8 cellular contexts compared by ENCODE assay signal in the genomic region with DNA sequence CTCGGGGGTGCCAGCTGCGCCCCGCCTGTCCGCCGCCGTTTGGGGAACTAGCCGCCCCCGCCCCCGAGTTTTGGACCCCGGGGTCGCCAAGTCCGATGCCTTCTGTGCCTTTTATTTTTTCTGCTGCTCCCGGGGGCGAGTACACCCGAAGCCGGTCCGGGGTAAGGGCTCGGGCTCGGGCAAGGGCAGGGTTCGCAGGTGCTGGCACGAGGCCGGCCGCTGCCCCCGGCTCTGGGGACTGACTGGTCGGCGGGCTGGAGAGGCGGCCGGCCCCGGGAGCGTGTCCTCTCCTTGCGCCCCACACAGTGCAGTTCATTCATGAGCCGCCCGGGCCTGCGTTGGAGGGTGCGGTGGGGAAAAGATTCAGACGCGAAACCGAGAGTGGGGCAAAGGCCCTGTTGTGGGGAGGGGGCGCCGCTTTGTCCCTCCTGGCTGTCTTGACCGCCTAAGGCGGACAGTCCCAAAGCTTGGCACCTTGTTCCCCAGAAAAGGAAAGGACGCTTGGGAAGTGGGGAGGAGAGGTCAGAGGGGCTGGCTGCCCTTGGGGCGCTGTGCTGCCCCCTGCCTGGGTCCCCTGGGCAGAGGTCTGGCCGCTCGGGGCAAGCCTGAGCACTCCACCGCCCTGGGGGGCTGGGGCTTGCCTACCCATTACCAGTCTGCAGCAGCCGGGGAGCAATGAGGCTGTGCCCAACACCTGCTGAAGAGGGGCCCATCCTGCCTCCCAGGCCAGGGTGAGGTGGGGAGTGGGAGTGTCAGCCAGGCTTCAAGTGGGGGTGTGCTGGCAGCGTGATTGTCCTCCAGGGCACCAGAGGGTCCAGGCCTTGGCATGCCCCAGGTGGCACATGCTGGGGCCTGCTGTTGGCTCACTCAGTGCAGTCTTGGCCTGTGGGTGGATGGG. TPM values are rescaled to one million over a fixed set of nuclear protein-coding genes. Genes with fewer than 3 reads are reported as not detected.
DNase-seq lines count a peak whose midpoint lies in the region; ATAC-seq and TF ChIP-seq lines count a peak whose summit lies in the region.

No MANE protein-coding gene starts in this region.

- H3K9me3 ChIP-seq in RWPE2 (ENCODE audit: severe bottlenecking), result no peaks in the 10 kb centered on the region

- peaks cover 20 to 25% of the 10 kb centered on the region in 2 donors for H3K36me3 Mint-ChIP-seq in CD14-positive monocyte
- peaks cover 7% of the 10 kb centered on the region for H3K36me3 Mint-ChIP-seq in stimulated activated memory B cell treated with anti-CD40 and anti-IgM and Interleukin-4, amounts not matched to agents 10 μg/mL and 1 μg/mL and 100 μg/mL, for 72 hours

- peak; percentile 54 for DNase-seq in CD14-positive monocyte (ENCODE audit: low spot score)
- peak; percentile 66 for DNase-seq in GM20000 (ENCODE audit: low spot score)
- DNase-seq in RWPE2 (ENCODE audit: low spot score), result no peak
- peak; percentile 25 for DNase-seq in choroid plexus epithelial cell (ENCODE audit: low read depth)
- peak; percentile 63 for DNase-seq in left kidney (ENCODE audit: low read depth, low spot score)

- TF ChIP-seq CTCF in CD14-positive monocyte (IDR thresholded peaks at IDR 0.05) (peak; percentile 11), GM20000 (IDR thresholded peaks at IDR 0.05; ENCODE audit: extremely low read depth, missing control alignments) (no peak), RWPE2 (IDR thresholded peaks at IDR 0.05; ENCODE audit: poor library complexity, severe bottlenecking) (peak; percentile 20), choroid plexus epithelial cell (conservative IDR thresholded peaks at IDR 0.05; ENCODE audit: low read depth, low read length) (no peak)

- peak overlapping the region; percentile 82 to 86 for H3K4me3 Mint-ChIP-seq in CD14-positive monocyte
- H3K4me3 Mint-ChIP-seq in stimulated activated memory B cell treated with anti-CD40 and anti-IgM and Interleukin-4, amounts not matched to agents 10 μg/mL and 1 μg/mL and 100 μg/mL, for 72 hours, result peak overlapping the region; percentile 91

- peaks cover 27% of the 10 kb centered on the region for H3K4me1 ChIP-seq in RWPE2 (ENCODE audit: insufficient read depth, poor library complexity, severe bottlenecking)

- no peaks in the 10 kb centered on the region for H3K9me3 Mint-ChIP-seq in CD14-positive monocyte
- no peaks in the 10 kb centered on the region for H3K9me3 Mint-ChIP-seq in stimulated activated memory B cell treated with anti-CD40 and anti-IgM and Interleukin-4, amounts not matched to agents 10 μg/mL and 1 μg/mL and 100 μg/mL, for 72 hours

- intact Hi-C loops in CD14-positive monocyte (cut with micrococcal nuclease), result loop anchor here in 1 of 2 donors (5.0 kb wide), 1 partner anchor 94 kb away; a partner anchor contains a TSS

- H3K4me1 Mint-ChIP-seq in CD14-positive monocyte, result peaks cover 43% of the 10 kb centered on the region
- H3K4me1 Mint-ChIP-seq in stimulated activated memory B cell treated with anti-CD40 and anti-IgM and Interleukin-4, amounts not matched to agents 10 μg/mL and 1 μg/mL and 100 μg/mL, for 72 hours, result peaks cover 52% of the 10 kb centered on the region

- H3K36me3 ChIP-seq in RWPE2 (ENCODE audit: low read depth), result peaks cover 10% of the 10 kb centered on the region; the same call in 1 of the 2 replicates

- H3K4me3 ChIP-seq in RWPE2 (ENCODE audit: severe bottlenecking), result peak overlapping the region; percentile 84
- H3K4me3 ChIP-seq in choroid plexus epithelial cell (ENCODE audit: low read depth, low read length), result peak overlapping the region; percentile 87

- H3K27me3 ChIP-seq in RWPE2 (ENCODE audit: insufficient read depth, poor library complexity, severe bottlenecking), result no peaks in the 10 kb centered on the region

- peak overlapping the region; percentile 61 for H3K27ac ChIP-seq in RWPE2 (ENCODE audit: poor library complexity, severe bottlenecking)

- peak; percentile 54 for ATAC-seq in RWPE2 (ENCODE audit: low read depth)
- peak; percentile 32 for ATAC-seq in stimulated activated memory B cell treated with anti-CD40 and anti-IgM and Interleukin-4, amounts not matched to agents 10 μg/mL and 1 μg/mL and 100 μg/mL, for 72 hours
- no peak for ATAC-seq in GM21360 (IDR thresholded peaks at IDR 0.05; ENCODE audit: unreplicated experiment)
- ATAC-seq in HG02571 (IDR thresholded peaks at IDR 0.05; ENCODE audit: unreplicated experiment), result no peak

- peaks cover 1 to 7% (median 6%) of the 10 kb centered on the region in 3 donors for H3K27me3 Mint-ChIP-seq in CD14-positive monocyte (ENCODE audit: low read depth in 3 of 3)
- no peaks in the 10 kb centered on the region for H3K27me3 Mint-ChIP-seq in stimulated activated memory B cell treated with anti-CD40 and anti-IgM and Interleukin-4, amounts not matched to agents 10 μg/mL and 1 μg/mL and 100 μg/mL, for 72 hours

- peak overlapping the region in 2 of 7 donors; percentile 76 to 80 for H3K27ac Mint-ChIP-seq in CD14-positive monocyte
- H3K27ac Mint-ChIP-seq in stimulated activated memory B cell treated with anti-CD40 and anti-IgM and Interleukin-4, amounts not matched to agents 10 μg/mL and 1 μg/mL and 100 μg/mL, for 72 hours, result peak overlapping the region; percentile 90

RNA-seq across cellular contexts. Expression of a gene that starts 0.9 kb away (rescaled TPM):
- 1 to 10 TPM; 1.3 to 1.9 TPM for polyA plus RNA-seq in CD14-positive monocyte

RNA-seq across cellular contexts. Expression of a gene that starts 1.0 kb away (rescaled TPM):
- polyA plus RNA-seq in CD14-positive monocyte, result 10 to 100 TPM; 78.2 to 91.5 TPM

RNA-seq across cellular contexts. Expression of a gene that starts 30.4 kb away (rescaled TPM):
- not detected for polyA plus RNA-seq in CD14-positive monocyte

Comparison
In these comparisons a context has a peak if more than half of its experiments do, and no peak if none do; other contexts are left out.
1. CTCF ChIP-seq: peak in CD14-positive monocyte (single experiment) and RWPE2 (single experiment); none in GM20000 (single experiment) and choroid plexus epithelial cell (single experiment).
2. ATAC-seq: peak in RWPE2 (single experiment) and stimulated activated memory B cell treated with anti-CD40 and anti-IgM and Interleukin-4, amounts not matched to agents 10 μg/mL and 1 μg/mL and 100 μg/mL, for 72 hours (single experiment); none in GM21360 (single experiment) and HG02571 (single experiment).